ENCODE assay signal across 1 cellular context in the genomic region with DNA sequence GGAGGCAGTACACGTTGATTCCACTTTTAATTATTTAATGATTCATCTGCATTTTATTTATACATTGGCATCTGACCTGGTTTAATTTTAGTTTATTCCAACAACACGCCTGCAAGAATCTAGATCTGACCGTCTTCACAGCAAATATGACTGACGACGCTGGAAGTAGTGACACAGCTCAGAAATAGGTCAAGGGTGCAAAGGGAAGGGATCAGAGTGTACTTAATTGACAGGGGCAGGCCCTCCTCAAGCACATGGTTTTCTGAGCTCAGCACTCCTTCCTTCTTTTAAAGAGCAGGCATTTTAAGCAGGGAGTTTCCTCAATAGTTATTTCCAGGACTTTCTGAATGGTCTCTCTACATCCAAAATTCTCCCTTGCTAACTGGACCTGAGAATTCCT.
TF ChIP-seq lines count a peak whose summit lies in the region.

No MANE protein-coding gene starts in this region.

TF ChIP-seq in GM23338, 12 proteins besides CTCF, POLR2A, EP300 and RAD21 (continued from another document):
- no peak for TF ChIP-seq ZNF462 (CRISPR knock-in tag; IDR thresholded peaks at IDR 0.05)
- TF ChIP-seq ZNF331 (CRISPR knock-in tag; IDR thresholded peaks at IDR 0.05; ENCODE audit: low read depth) = no peak
- no peak for TF ChIP-seq EZH2 (IDR thresholded peaks at IDR 0.05; ENCODE audit: low read depth, unreplicated experiment)
